Comparison of ENCODE assay signal across 9 cellular contexts in the genomic region with DNA sequence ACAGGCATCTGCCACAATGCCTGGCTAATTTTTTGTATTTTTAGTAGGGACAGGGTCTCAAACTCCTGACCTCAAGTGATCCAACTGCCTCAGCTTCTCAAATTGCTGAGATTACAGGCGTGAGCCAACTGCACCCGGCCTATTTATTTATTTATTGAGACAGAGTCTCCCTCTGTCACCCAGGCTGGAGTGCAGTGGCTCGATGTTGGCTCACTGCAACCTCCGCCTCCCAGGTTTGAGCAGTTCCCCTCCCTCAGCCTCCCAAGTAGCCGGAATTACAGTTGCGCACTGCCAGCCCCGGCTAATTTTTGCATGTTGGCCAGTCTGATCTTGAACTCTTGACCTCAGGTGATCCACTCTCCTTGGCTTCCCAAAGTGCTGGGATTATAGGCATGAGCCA. TPM values are rescaled to one million over a fixed set of nuclear protein-coding genes. Genes with fewer than 3 reads are reported as not detected.
DNase-seq lines count a peak whose midpoint lies in the region; ATAC-seq and TF ChIP-seq lines count a peak whose summit lies in the region.
"Not testable (repeated sequence)": the region's sequence is repeated elsewhere in the genome, so short reads cannot be mapped to it uniquely, and the experiment has no call there.
"Had no signal": no experiment of that assay in that cellular context is flagged by ENCODE, and none has a peak within 500 bp of the region (broad histone marks: within the 10 kb centered on the region; RNA-seq: fewer than 3 reads in every experiment).

No MANE protein-coding gene starts in this region.

- DNase-seq in GM23338 (ENCODE audit: low spot score); left lobe of liver (ENCODE audit: low spot score); nephron progenitor cell; progenitor cell of endocrine pancreas (ENCODE audit: low spot score, unreplicated experiment): not testable (repeated sequence)
- peak; percentile 22 for DNase-seq in mesenteric fat pad (ENCODE audit: low spot score)
- peak; percentile 54 for DNase-seq in osteocyte (ENCODE audit: extremely low spot score, unreplicated experiment)

- H3K36me3 Mint-ChIP-seq in GM23338 (ENCODE audit: low read depth), result peaks cover 82% of the 10 kb centered on the region
- peaks cover 66% of the 10 kb centered on the region for H3K36me3 Mint-ChIP-seq in nephron progenitor cell (ENCODE audit: low read depth)
- H3K36me3 Mint-ChIP-seq in osteocyte (ENCODE audit: unreplicated experiment), result peaks cover 28% of the 10 kb centered on the region
- H3K36me3 Mint-ChIP-seq in progenitor cell of endocrine pancreas (ENCODE audit: insufficient read depth), result peaks cover 25% of the 10 kb centered on the region

- peaks cover 21% of the 10 kb centered on the region for H3K79me2 ChIP-seq in GM23338 (replicated peaks; ENCODE audit: insufficient read depth)

- not testable (repeated sequence) for H2AFZ ChIP-seq in GM23338

- H3K27ac Mint-ChIP-seq in GM23338; osteocyte (ENCODE audit: unreplicated experiment): not testable (repeated sequence)
- H3K27ac Mint-ChIP-seq in nephron progenitor cell (peak overlapping the region; percentile 45), progenitor cell of endocrine pancreas (peak overlapping the region; percentile 37)

- not testable (repeated sequence) for H3K9me3 Mint-ChIP-seq in GM23338; nephron progenitor cell; osteocyte (ENCODE audit: unreplicated experiment); progenitor cell of endocrine pancreas (ENCODE audit: low read depth)

- H3K27ac ChIP-seq in GM23338 (ENCODE audit: low read depth), result not testable (repeated sequence)

- H3F3A ChIP-seq in GM23338 (replicated peaks; ENCODE audit: low read depth), result peaks cover 33% of the 10 kb centered on the region

- not testable (repeated sequence) for TF ChIP-seq CTCF in GM23338 (conservative IDR thresholded peaks at IDR 0.05; ENCODE audit: low read depth in 2 of 2); nephron progenitor cell (IDR thresholded peaks at IDR 0.05); osteocyte (IDR thresholded peaks at IDR 0.05); progenitor cell of endocrine pancreas (IDR thresholded peaks at IDR 0.05; ENCODE audit: unreplicated experiment)

- not testable (repeated sequence) for H3K4me3 Mint-ChIP-seq in GM23338; nephron progenitor cell; osteocyte (ENCODE audit: unreplicated experiment); progenitor cell of endocrine pancreas (ENCODE audit: low read depth)

- not testable (repeated sequence) for H3K27me3 ChIP-seq in GM23338 (ENCODE audit: insufficient read depth)

- not testable (repeated sequence) for H3K4me1 ChIP-seq in GM23338 (ENCODE audit: insufficient read depth)

- H3K27me3 Mint-ChIP-seq in GM23338 (ENCODE audit: insufficient read depth, low read depth, poor library complexity); nephron progenitor cell (ENCODE audit: low read depth, poor library complexity); osteocyte (ENCODE audit: unreplicated experiment); progenitor cell of endocrine pancreas: not testable (repeated sequence)

- not testable (repeated sequence) for H3K4me3 ChIP-seq in GM23338

- H3K36me3 ChIP-seq in GM23338 (ENCODE audit: insufficient read depth), result peaks cover 84% of the 10 kb centered on the region

- H3K4me2 ChIP-seq in GM23338, result not testable (repeated sequence)

- not testable (repeated sequence) for H3K4me1 Mint-ChIP-seq in GM23338; nephron progenitor cell; osteocyte (ENCODE audit: unreplicated experiment); progenitor cell of endocrine pancreas (ENCODE audit: low read depth)

- ATAC-seq in GM23338, result not testable (repeated sequence)
- peak; percentile 52 for ATAC-seq in left lobe of liver

- H4K20me1 ChIP-seq in GM23338 (replicated peaks; ENCODE audit: insufficient read depth), result peaks cover 14% of the 10 kb centered on the region

- not testable (repeated sequence) for H3K9me2 ChIP-seq in GM23338 (ENCODE audit: insufficient read depth)

TF ChIP-seq in GM23338, 12 proteins besides CTCF, POLR2A, EP300 and RAD21:
- peak; percentile 29 for TF ChIP-seq EZH2phosphoT487 (IDR thresholded peaks at IDR 0.05; ENCODE audit: unreplicated experiment)
TF ChIP-seq in GM23338: peak in this region for 1; not testable (repeated sequence) for 11.

RNA-seq across cellular contexts. Expression of a gene that starts 46.4 kb away (rescaled TPM):
- 84.1 and 118 TPM in 2 replicates for total RNA-seq in GM23338 (2014; rRNA removed; shearing (Covaris generic))
- polyA plus RNA-seq in GM23338 (2016; fragmentation: Nextera tagmentation; extraction: Ambion mirVana), result 103 and 121 TPM in 2 replicates
- total RNA-seq in left lobe of liver (17.4 TPM), mesenteric fat pad (51.9 TPM), osteocyte (72.2 and 75.9 TPM in 2 replicates), progenitor cell of endocrine pancreas (150 and 156 TPM in 2 replicates)

RNA-seq across cellular contexts. Expression of a gene that starts 59.9 kb away (rescaled TPM):
- 2.2 and 2.7 TPM in 2 replicates for total RNA-seq in GM23338 (2014; rRNA removed; shearing (Covaris generic))
- polyA plus RNA-seq in GM23338 (2016; fragmentation: Nextera tagmentation; extraction: Ambion mirVana), result 1.6 and 1.7 TPM in 2 replicates
- total RNA-seq in left lobe of liver (0.60 TPM), mesenteric fat pad (8.1 TPM), osteocyte (1.3 and 1.6 TPM in 2 replicates), progenitor cell of endocrine pancreas (7.8 and 8.0 TPM in 2 replicates)
- polyA plus RNA-seq: BJ; CD14-positive monocyte; CD8-positive, alpha-beta memory T cell had no signal
